ENCODE assay signal across 8 cellular contexts in genomic region chr4:153465583-153465921, GRCh38. TPM values are rescaled to one million over a fixed set of nuclear protein-coding genes. Genes with fewer than 3 reads are reported as not detected.
A peak's percentile ranks its signal among the peaks of the same experiment; 100 is the strongest.
DNase-seq lines count a peak whose midpoint lies in the region; ATAC-seq and TF ChIP-seq lines count a peak whose summit lies in the region.

No MANE protein-coding gene starts in this region.

- no peak for TF ChIP-seq POLR2A in NB4 (IDR thresholded peaks at IDR 0.05; ENCODE audit: extremely low read depth, insufficient read length)

- TF ChIP-seq CTCF in NB4 (IDR thresholded peaks at IDR 0.05; ENCODE audit: low read depth, low read length) (no peak), osteocyte (IDR thresholded peaks at IDR 0.05) (peak; percentile 50)

- peak overlapping the region; percentile 88 for H3K27ac Mint-ChIP-seq in activated naive CD4-positive, alpha-beta T cell treated with anti-CD3 and anti-CD28 coated beads, Interleukin-2, amount 10 ng/mL, durations not matched to agents 7 days and 5 days
- H3K27ac Mint-ChIP-seq in osteocyte (ENCODE audit: unreplicated experiment) = peak overlapping the region; percentile 31

- H3K4me1 Mint-ChIP-seq in activated naive CD4-positive, alpha-beta T cell treated with anti-CD3 and anti-CD28 coated beads, Interleukin-2, amount 10 ng/mL, durations not matched to agents 7 days and 5 days = peaks cover 41% of the 10 kb centered on the region
- H3K4me1 Mint-ChIP-seq in osteocyte (ENCODE audit: unreplicated experiment) = peaks cover 34% of the 10 kb centered on the region

- H3K36me3 Mint-ChIP-seq in activated naive CD4-positive, alpha-beta T cell treated with anti-CD3 and anti-CD28 coated beads, Interleukin-2, amount 10 ng/mL, durations not matched to agents 7 days and 5 days = peaks cover 26% of the 10 kb centered on the region
- no peaks in the 10 kb centered on the region for H3K36me3 Mint-ChIP-seq in osteocyte (ENCODE audit: unreplicated experiment)

- peak; percentile 9 for ATAC-seq in GM21528 (IDR thresholded peaks at IDR 0.05; ENCODE audit: low FRiP score, unreplicated experiment)
- ATAC-seq in HG03378 (IDR thresholded peaks at IDR 0.05; ENCODE audit: unreplicated experiment) = no peak

- peak overlapping the region; percentile 79 for H3K4me3 Mint-ChIP-seq in activated naive CD4-positive, alpha-beta T cell treated with anti-CD3 and anti-CD28 coated beads, Interleukin-2, amount 10 ng/mL, durations not matched to agents 7 days and 5 days
- peak overlapping the region; percentile 79 for H3K4me3 Mint-ChIP-seq in osteocyte (ENCODE audit: unreplicated experiment)

- H3K4me3 ChIP-seq in NB4 (ENCODE audit: low read depth, low read length) = peak overlapping the region; percentile 50

- CTCF ChIA-PET in activated naive CD4-positive, alpha-beta T cell treated with anti-CD3 and anti-CD28 coated beads, Interleukin-2, amount 10 ng/mL, durations not matched to agents 7 days and 5 days (lab: Charles Lee) = interaction anchor here (0.6 to 3.8 kb wide), 18 partner anchors 10 to 285 kb away, joined by 3 to 40 read pairs (median 4); no protein-coding TSS in a partner anchor

- intact Hi-C loops in head of caudate nucleus (cut with DNase I) = loop anchor here (5.0 kb wide), 1 partner anchor 92 kb away; no protein-coding TSS in a partner anchor

- peaks cover 4% of the 10 kb centered on the region for H3K27me3 Mint-ChIP-seq in activated naive CD4-positive, alpha-beta T cell treated with anti-CD3 and anti-CD28 coated beads, Interleukin-2, amount 10 ng/mL, durations not matched to agents 7 days and 5 days
- H3K27me3 Mint-ChIP-seq in osteocyte (ENCODE audit: unreplicated experiment) = no peaks in the 10 kb centered on the region

- H3K9me3 Mint-ChIP-seq in activated naive CD4-positive, alpha-beta T cell treated with anti-CD3 and anti-CD28 coated beads, Interleukin-2, amount 10 ng/mL, durations not matched to agents 7 days and 5 days = peaks cover 2% of the 10 kb centered on the region
- no peaks in the 10 kb centered on the region for H3K9me3 Mint-ChIP-seq in osteocyte (ENCODE audit: unreplicated experiment)

- DNase-seq in DMS53 treated with DMSO at 0.1 percent for 48 hours (lab: John Stamatoyannopoulos, UW; ENCODE audit: unreplicated experiment) = peak; percentile 30
- DNase-seq in NB4 (ENCODE audit: low read depth) = peak; percentile 72
- peak; percentile 55 for DNase-seq in activated naive CD4-positive, alpha-beta T cell treated with anti-CD3 and anti-CD28 coated beads, Interleukin-2, amount 10 ng/mL, durations not matched to agents 7 days and 5 days
- peak in 35 of 42 donors; percentile 24 to 76 (median 45) for DNase-seq in head of caudate nucleus
- DNase-seq in osteocyte (ENCODE audit: extremely low spot score, unreplicated experiment) = no peak
- DNase-seq in NCI-H2107 (lab: John Stamatoyannopoulos, UW) = no peak

RNA-seq across cellular contexts. Expression of gene TMEM131L, which starts 0.6 kb away (rescaled TPM):
- total RNA-seq in osteocyte = 6.4 and 8.6 TPM in 2 replicates

Comparison
In these comparisons a context has a peak if more than half of its experiments do, and no peak if none do; other contexts are left out.
1. DNase-seq: peak in DMS53 treated with DMSO at 0.1 percent for 48 hours (single experiment), NB4 (single experiment), activated naive CD4-positive, alpha-beta T cell treated with anti-CD3 and anti-CD28 coated beads, Interleukin-2, amount 10 ng/mL, durations not matched to agents 7 days and 5 days (single experiment) and head of caudate nucleus (35 of 42); none in osteocyte (single experiment) and NCI-H2107 (single experiment).